Comparison of ENCODE assay signal across 1 cellular context in the genomic region with DNA sequence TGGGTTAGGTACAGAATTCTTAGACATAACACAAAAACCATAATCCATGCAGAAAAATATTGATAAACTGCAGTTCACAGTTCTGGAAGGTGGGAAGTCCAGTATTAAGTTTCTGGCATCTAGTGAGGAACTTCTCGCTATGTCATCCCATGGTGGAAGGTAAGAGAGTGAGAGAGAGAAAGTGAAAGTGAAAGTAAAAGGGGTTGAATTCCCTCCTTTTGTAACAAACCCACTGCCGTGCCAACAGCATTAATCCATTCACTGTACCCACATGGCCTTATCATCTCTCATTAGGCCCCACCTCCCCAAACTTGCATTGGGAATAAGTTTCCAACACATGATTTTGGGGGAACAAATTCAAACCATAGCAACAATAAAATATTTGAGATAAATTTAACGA.
TF ChIP-seq lines count a peak whose summit lies in the region.

No MANE protein-coding gene starts in this region.

TF ChIP-seq in endothelial cell of umbilical vein, 7 proteins besides CTCF, POLR2A, EP300 and RAD21:
- no peak for TF ChIP-seq FOS (IDR thresholded peaks at IDR 0.05; ENCODE audit: borderline replicate concordance, insufficient read depth, low read length)
- TF ChIP-seq GATA2 (IDR thresholded peaks at IDR 0.05; ENCODE audit: insufficient read depth, insufficient read length, low read depth, low read length), result no peak
- TF ChIP-seq MYC (IDR thresholded peaks at IDR 0.05; ENCODE audit: low read depth, low read length), result no peak
- TF ChIP-seq, protein P1, sequence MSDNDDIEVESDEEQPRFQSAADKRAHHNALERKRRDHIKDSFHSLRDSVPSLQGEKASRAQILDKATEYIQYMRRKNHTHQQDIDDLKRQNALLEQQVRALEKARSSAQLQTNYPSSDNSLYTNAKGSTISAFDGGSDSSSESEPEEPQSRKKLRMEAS (IDR thresholded peaks at IDR 0.05; ENCODE audit: insufficient read depth, insufficient read length), result no peak
- TF ChIP-seq EZH2 (IDR thresholded peaks at IDR 0.05; ENCODE audit: borderline replicate concordance, low read depth, low read length, severe bottlenecking), result no peak
- no peak for TF ChIP-seq POLR2AphosphoS5 (IDR thresholded peaks at IDR 0.05; ENCODE audit: insufficient read depth, low read depth, low read length)
- no peak for TF ChIP-seq JUN (IDR thresholded peaks at IDR 0.05; ENCODE audit: borderline replicate concordance, insufficient read depth, insufficient read length, low read depth)
TF ChIP-seq in endothelial cell of umbilical vein: peak in this region for 0.
